Comparison of ENCODE assay signal across 1 cellular context in the genomic region with DNA sequence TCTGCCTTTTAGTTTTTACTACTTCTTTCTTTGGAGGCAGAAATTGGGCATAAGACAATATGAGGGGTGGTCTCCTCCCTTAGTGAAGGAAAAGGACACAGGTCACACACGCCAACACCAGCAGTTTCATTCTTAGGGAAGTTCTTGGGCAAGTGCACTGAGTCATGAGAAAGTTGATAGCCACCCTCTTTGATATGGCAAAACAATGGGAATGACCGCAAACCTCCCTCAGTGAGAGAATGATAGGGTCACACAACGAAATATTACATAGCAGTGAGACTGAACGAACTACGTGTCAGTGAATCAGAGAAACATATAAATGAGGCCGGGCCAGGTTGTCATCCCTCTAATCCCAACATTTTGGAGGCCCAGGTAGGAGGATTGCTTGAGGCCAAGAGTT.
TF ChIP-seq lines count a peak whose summit lies in the region.

No MANE protein-coding gene starts in this region.

TF ChIP-seq in HCT116, 20 proteins besides CTCF, POLR2A, EP300 and RAD21 (continued from another document):
- TF ChIP-seq, protein P1, sequence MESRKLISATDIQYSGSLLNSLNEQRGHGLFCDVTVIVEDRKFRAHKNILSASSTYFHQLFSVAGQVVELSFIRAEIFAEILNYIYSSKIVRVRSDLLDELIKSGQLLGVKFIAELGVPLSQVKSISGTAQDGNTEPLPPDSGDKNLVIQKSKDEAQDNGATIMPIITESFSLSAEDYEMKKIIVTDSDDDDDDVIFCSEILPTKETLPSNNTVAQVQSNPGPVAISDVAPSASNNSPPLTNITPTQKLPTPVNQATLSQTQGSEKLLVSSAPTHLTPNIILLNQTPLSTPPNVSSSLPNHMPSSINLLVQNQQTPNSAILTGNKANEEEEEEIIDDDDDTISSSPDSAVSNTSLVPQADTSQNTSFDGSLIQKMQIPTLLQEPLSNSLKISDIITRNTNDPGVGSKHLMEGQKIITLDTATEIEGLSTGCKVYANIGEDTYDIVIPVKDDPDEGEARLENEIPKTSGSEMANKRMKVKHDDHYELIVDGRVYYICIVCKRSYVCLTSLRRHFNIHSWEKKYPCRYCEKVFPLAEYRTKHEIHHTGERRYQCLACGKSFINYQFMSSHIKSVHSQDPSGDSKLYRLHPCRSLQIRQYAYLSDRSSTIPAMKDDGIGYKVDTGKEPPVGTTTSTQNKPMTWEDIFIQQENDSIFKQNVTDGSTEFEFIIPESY (IDR thresholded peaks at IDR 0.05; ENCODE audit: extremely low read depth, insufficient replicate concordance, low read length): no peak
- TF ChIP-seq, protein P2, sequence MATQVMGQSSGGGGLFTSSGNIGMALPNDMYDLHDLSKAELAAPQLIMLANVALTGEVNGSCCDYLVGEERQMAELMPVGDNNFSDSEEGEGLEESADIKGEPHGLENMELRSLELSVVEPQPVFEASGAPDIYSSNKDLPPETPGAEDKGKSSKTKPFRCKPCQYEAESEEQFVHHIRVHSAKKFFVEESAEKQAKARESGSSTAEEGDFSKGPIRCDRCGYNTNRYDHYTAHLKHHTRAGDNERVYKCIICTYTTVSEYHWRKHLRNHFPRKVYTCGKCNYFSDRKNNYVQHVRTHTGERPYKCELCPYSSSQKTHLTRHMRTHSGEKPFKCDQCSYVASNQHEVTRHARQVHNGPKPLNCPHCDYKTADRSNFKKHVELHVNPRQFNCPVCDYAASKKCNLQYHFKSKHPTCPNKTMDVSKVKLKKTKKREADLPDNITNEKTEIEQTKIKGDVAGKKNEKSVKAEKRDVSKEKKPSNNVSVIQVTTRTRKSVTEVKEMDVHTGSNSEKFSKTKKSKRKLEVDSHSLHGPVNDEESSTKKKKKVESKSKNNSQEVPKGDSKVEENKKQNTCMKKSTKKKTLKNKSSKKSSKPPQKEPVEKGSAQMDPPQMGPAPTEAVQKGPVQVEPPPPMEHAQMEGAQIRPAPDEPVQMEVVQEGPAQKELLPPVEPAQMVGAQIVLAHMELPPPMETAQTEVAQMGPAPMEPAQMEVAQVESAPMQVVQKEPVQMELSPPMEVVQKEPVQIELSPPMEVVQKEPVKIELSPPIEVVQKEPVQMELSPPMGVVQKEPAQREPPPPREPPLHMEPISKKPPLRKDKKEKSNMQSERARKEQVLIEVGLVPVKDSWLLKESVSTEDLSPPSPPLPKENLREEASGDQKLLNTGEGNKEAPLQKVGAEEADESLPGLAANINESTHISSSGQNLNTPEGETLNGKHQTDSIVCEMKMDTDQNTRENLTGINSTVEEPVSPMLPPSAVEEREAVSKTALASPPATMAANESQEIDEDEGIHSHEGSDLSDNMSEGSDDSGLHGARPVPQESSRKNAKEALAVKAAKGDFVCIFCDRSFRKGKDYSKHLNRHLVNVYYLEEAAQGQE (IDR thresholded peaks at IDR 0.05; ENCODE audit: low read depth): no peak
- TF ChIP-seq SP1 (IDR thresholded peaks at IDR 0.05; ENCODE audit: low read depth) (peak; percentile 43; the same call in 1 of the 2 replicates), EGR1 (IDR thresholded peaks at IDR 0.05; ENCODE audit: low read depth) (no peak), FOSL1 (IDR thresholded peaks at IDR 0.05; ENCODE audit: low read depth) (peak; percentile 35), YY1 (IDR thresholded peaks at IDR 0.05; ENCODE audit: extremely low read depth, insufficient replicate concordance, low read depth, low read length) (no peak), ELF1 (IDR thresholded peaks at IDR 0.05; ENCODE audit: borderline replicate concordance, low read depth) (no peak), POLR2AphosphoS5 (IDR thresholded peaks at IDR 0.05; ENCODE audit: low read depth, low read length) (no peak), SIN3A (IDR thresholded peaks at IDR 0.05; ENCODE audit: low read depth) (no peak), ZFX (IDR thresholded peaks at IDR 0.05) (no peak), SRF (IDR thresholded peaks at IDR 0.05; ENCODE audit: low read depth) (no peak), ZNF274 (IDR thresholded peaks at IDR 0.05; ENCODE audit: low read depth, low read length) (no peak), TCF7L2 (IDR thresholded peaks at IDR 0.05; ENCODE audit: borderline replicate concordance, extremely low read depth, insufficient read depth, insufficient read length) (no peak), EZH2 (IDR thresholded peaks at IDR 0.05) (no peak), CBX3 (IDR thresholded peaks at IDR 0.05; ENCODE audit: low read depth) (0 out of 2 replicates have a peak, but pooled peaks have one; percentile 19)
- TF ChIP-seq, protein P3, sequence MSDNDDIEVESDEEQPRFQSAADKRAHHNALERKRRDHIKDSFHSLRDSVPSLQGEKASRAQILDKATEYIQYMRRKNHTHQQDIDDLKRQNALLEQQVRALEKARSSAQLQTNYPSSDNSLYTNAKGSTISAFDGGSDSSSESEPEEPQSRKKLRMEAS (IDR thresholded peaks at IDR 0.05): no peak
